8 cellular contexts compared by ENCODE assay signal in the genomic region with DNA sequence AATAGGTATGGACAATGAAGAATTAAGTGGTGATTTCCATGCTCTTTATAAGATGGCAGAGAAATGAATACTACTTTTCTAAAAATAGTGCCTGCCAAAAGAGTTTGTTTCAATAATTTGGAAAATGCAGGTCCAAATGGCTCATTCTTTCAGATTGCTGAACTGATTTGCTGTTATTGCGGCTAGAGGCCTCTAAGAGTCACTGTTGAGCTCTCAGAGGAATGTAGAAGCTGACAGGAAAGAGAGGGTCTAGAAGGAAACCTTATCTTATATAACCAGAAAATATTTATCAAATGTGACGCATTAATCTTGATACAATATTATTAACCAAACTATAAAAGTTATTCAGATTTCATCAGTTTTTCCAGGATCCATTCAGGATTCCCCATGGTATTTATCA.
DNase-seq lines count a peak whose midpoint lies in the region; TF ChIP-seq lines count a peak whose summit lies in the region.

No MANE protein-coding gene starts in this region.

- intact Hi-C loops in esophagus muscularis mucosa (cut with DNase I), result loop anchor here (5.0 kb wide), 1 partner anchor 76 kb away; no protein-coding TSS in a partner anchor
- intact Hi-C loops in prostate gland (cut with DNase I), result loop anchor here (10.0 kb wide), 1 partner anchor 163 kb away; a partner anchor contains a TSS

- no peak overlapping the region for H3K27ac Mint-ChIP-seq in activated T-cell treated with anti-CD3 and anti-CD28 coated beads, Interleukin-2, amount 50 U/mL, for 24 hours

- WGBS in esophagus muscularis mucosa, result 10% methylated on average over 2 of the region's 2 CpGs
- WGBS in tibial nerve, 2 donors, result 10% methylated on average over 2 of the region's 2 CpGs
- 0% methylated on average over 2 of the region's 2 CpGs for WGBS in prostate gland

- TF ChIP-seq POLR2A in esophagus muscularis mucosa (IDR thresholded peaks at IDR 0.05; ENCODE audit: low read depth) (no peak), tibial nerve (IDR thresholded peaks at IDR 0.05) (no peak), prostate gland (IDR thresholded peaks at IDR 0.05) (no peak)

- H3K27me3 Mint-ChIP-seq in activated T-cell treated with anti-CD3 and anti-CD28 coated beads, Interleukin-2, amount 50 U/mL, for 24 hours, result peaks cover 59% of the 10 kb centered on the region

- peak; percentile 7 for DNase-seq in stimulated activated CD4-positive, alpha-beta T cell treated with anti-CD3 and anti-CD28 coated beads, Interleukin-15, amount 100 ng/mL, for 24 hours
- DNase-seq in stimulated activated CD4-positive, alpha-beta T cell treated with anti-CD3 and anti-CD28 coated beads, Interleukin-2, amount 100 ng/mL, for 24 hours, result no peak
- DNase-seq in NCI-H69 (lab: John Stamatoyannopoulos, UW) (peak; percentile 3), esophagus muscularis mucosa (ENCODE audit: extremely low spot score) (no peak), tibial nerve (ENCODE audit: low spot score in 2 of 2) (no peak), NCI-H187 treated with DMSO at 0.1 percent for 48 hours (lab: John Stamatoyannopoulos, UW) (no peak), prostate gland (ENCODE audit: low spot score) (no peak)
- DNase-seq in activated T-cell treated with anti-CD3 and anti-CD28 coated beads, Interleukin-2, amount 50 U/mL, for 24 hours, result no peak

- H3K4me3 Mint-ChIP-seq in activated T-cell treated with anti-CD3 and anti-CD28 coated beads, Interleukin-2, amount 50 U/mL, for 24 hours, result no peak overlapping the region

- H3K9me3 Mint-ChIP-seq in activated T-cell treated with anti-CD3 and anti-CD28 coated beads, Interleukin-2, amount 50 U/mL, for 24 hours, result no peaks in the 10 kb centered on the region

- H3K4me1 ChIP-seq in esophagus muscularis mucosa (no peaks in the 10 kb centered on the region), tibial nerve (no peaks in the 10 kb centered on the region), prostate gland (replicated peaks) (no peaks in the 10 kb centered on the region)

- H3K36me3 Mint-ChIP-seq in activated T-cell treated with anti-CD3 and anti-CD28 coated beads, Interleukin-2, amount 50 U/mL, for 24 hours (ENCODE audit: low read depth), result no peaks in the 10 kb centered on the region

- H3K27me3 ChIP-seq in esophagus muscularis mucosa (peaks cover 0 to 6% (median 0%) of the 10 kb centered on the region in 4 donors), tibial nerve (peaks cover 0 to 16% of the 10 kb centered on the region in 2 donors), prostate gland (replicated peaks; ENCODE audit: insufficient read depth) (no peaks in the 10 kb centered on the region)

- no peak for TF ChIP-seq EP300 in esophagus muscularis mucosa (IDR thresholded peaks at IDR 0.05)
- TF ChIP-seq EP300 in tibial nerve (IDR thresholded peaks at IDR 0.05), result no peak

- H3K36me3 ChIP-seq in esophagus muscularis mucosa (no peaks in the 10 kb centered on the region), tibial nerve (no peaks in the 10 kb centered on the region), prostate gland (no peaks in the 10 kb centered on the region)

- H3K4me3 ChIP-seq in esophagus muscularis mucosa (no peak overlapping the region), tibial nerve (no peak overlapping the region), prostate gland (no peak overlapping the region)

- no peak overlapping the region for H3K27ac ChIP-seq in esophagus muscularis mucosa (replicated peaks in 1 of 4)
- H3K27ac ChIP-seq in tibial nerve, result no peak overlapping the region
- no peak overlapping the region for H3K27ac ChIP-seq in prostate gland

- TF ChIP-seq CTCF in esophagus muscularis mucosa (IDR thresholded peaks at IDR 0.05) (peak; percentile 24 to 51 (median 28)), tibial nerve (IDR thresholded peaks at IDR 0.05) (peak in 4 of 5 experiments; percentile 11 to 39 (median 32)), prostate gland (IDR thresholded peaks at IDR 0.05) (peak in 2 of 4 experiments; percentile 25 to 28)

- no peaks in the 10 kb centered on the region for H3K9me3 ChIP-seq in esophagus muscularis mucosa
- H3K9me3 ChIP-seq in tibial nerve, result no peaks in the 10 kb centered on the region
- no peaks in the 10 kb centered on the region for H3K9me3 ChIP-seq in prostate gland

- no peaks in the 10 kb centered on the region for H3K4me1 Mint-ChIP-seq in activated T-cell treated with anti-CD3 and anti-CD28 coated beads, Interleukin-2, amount 50 U/mL, for 24 hours (ENCODE audit: low read depth)

Comparison
In these comparisons a context has a peak if more than half of its experiments do, and no peak if none do; other contexts are left out.
1. DNase-seq: peak in stimulated activated CD4-positive, alpha-beta T cell treated with anti-CD3 and anti-CD28 coated beads, Interleukin-15, amount 100 ng/mL, for 24 hours (single experiment) and NCI-H69 (single experiment); none in stimulated activated CD4-positive, alpha-beta T cell treated with anti-CD3 and anti-CD28 coated beads, Interleukin-2, amount 100 ng/mL, for 24 hours (0 of 2), esophagus muscularis mucosa (single experiment), tibial nerve (0 of 2), activated T-cell treated with anti-CD3 and anti-CD28 coated beads, Interleukin-2, amount 50 U/mL, for 24 hours (single experiment), NCI-H187 treated with DMSO at 0.1 percent for 48 hours (single experiment) and prostate gland (single experiment).